Comparison of ENCODE assay signal across 25 cellular contexts in the genomic region with DNA sequence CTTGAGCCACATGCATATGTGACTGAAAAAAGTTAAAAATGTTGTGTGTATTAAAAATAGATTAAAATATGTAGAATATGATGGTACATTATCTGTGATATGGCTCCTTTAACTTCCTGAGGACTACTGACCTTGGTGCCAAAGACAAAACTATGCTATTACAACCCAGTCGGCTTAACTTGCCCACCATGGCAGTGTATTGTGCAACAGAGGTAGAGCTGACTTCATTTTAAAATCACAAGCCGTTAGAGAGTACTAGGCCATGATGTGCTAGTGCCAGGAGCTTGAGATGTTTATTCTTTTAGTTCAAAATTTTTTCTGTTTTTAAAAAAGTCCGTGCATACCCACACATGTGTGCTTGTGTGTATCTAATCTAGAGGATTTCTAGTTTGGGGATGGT.
"Had no signal": no experiment of that assay in that cellular context is flagged by ENCODE, and none has a peak within 500 bp of the region (broad histone marks: within the 10 kb centered on the region; RNA-seq: fewer than 3 reads in every experiment).

No MANE protein-coding gene starts in this region.

- H3K27ac ChIP-seq: brain microvascular endothelial cell, cardiac muscle cell had no signal

- H3K9me3 ChIP-seq: MG63 had no signal

- ATAC-seq: activated CD8-positive, alpha-beta T cell treated with anti-CD3 and anti-CD28 coated beads, Interleukin-2, amount 10 ng/mL, durations not matched to agents 7 days and 5 days; T-helper 17 cell; WTC11 had no signal

- DNase-seq: activated CD4-positive, alpha-beta T cell treated with anti-CD3 and anti-CD28 coated beads for 48 hours; activated CD4-positive, alpha-beta T cell treated with anti-CD3 and anti-CD28 coated beads, Interleukin-2, amount 50 U/mL, for 4 hours; activated CD4-positive, CD25-positive, alpha-beta regulatory T cell treated with anti-CD3 and anti-CD28 coated beads, Interleukin-2, amount 50 U/mL, for 72 hours; activated CD8-positive, alpha-beta memory T cell treated with anti-CD3 and anti-CD28 coated beads, Interleukin-2, amount 50 U/mL, for 48 hours; activated CD8-positive, alpha-beta T cell treated with anti-CD3 and anti-CD28 coated beads, Interleukin-2, amount 10 ng/mL, durations not matched to agents 7 days and 5 days; activated effector memory CD4-positive, alpha-beta T cell treated with Interleukin-2 at 50 U/mL for 16 hours; activated naive CD4-positive, alpha-beta T cell; activated T-cell treated with anti-CD3 and anti-CD28 coated beads, Interleukin-2, amount 50 U/mL, for 24 hours; amniotic stem cell; brain microvascular endothelial cell; MG63; MV-4-11; NCI-H1092 treated with DMSO at 0.1 percent for 48 hours; NCI-H1436; NCI-H1694 treated with DMSO at 0.1 percent for 48 hours; NCI-H2029 treated with DMSO at 0.1 percent for 48 hours; NCI-H345; NCI-H510A; NCI-H526 treated with DMSO at 0.1 percent for 48 hours; NCI-H82; SIG-M5; T-helper 17 cell; T-helper 9 cell had no signal

- H3K4me3 ChIP-seq: cardiac muscle cell, MG63 had no signal

- H3K27me3 ChIP-seq: brain microvascular endothelial cell, cardiac muscle cell, MG63 had no signal
